ENCODE assay signal across 2 cellular contexts in genomic region chr7:27201231-27202017, GRCh38.
TF ChIP-seq lines count a peak whose summit lies in the region.

No MANE protein-coding gene starts in this region.

TF ChIP-seq in IMR-90, 13 proteins besides CTCF, POLR2A, EP300 and RAD21 (continued from another document):
- TF ChIP-seq MAZ (IDR thresholded peaks at IDR 0.05; ENCODE audit: borderline replicate concordance, low read depth, low read length) = no peak
- no peak for TF ChIP-seq FOS (IDR thresholded peaks at IDR 0.05; ENCODE audit: low read depth, low read length)
- TF ChIP-seq CHD1 (IDR thresholded peaks at IDR 0.05; ENCODE audit: low read depth, low read length) = no peak
- TF ChIP-seq ELK1 (IDR thresholded peaks at IDR 0.05; ENCODE audit: borderline replicate concordance, low read depth, low read length) = no peak
- no peak for TF ChIP-seq MXI1 (IDR thresholded peaks at IDR 0.05; ENCODE audit: borderline replicate concordance, low read depth, low read length)
- no peak for TF ChIP-seq MAFK (IDR thresholded peaks at IDR 0.05; ENCODE audit: low read depth, low read length)
- TF ChIP-seq SMC3 (IDR thresholded peaks at IDR 0.05; ENCODE audit: low read depth, low read length) = no peak
- no peak for TF ChIP-seq CEBPB (IDR thresholded peaks at IDR 0.05; ENCODE audit: low read depth, low read length)
- TF ChIP-seq NFE2L2 (IDR thresholded peaks at IDR 0.05; ENCODE audit: low read depth, low read length) = no peak
- TF ChIP-seq RFX5 (IDR thresholded peaks at IDR 0.05; ENCODE audit: low read depth, low read length) = no peak
- no peak for TF ChIP-seq RCOR1 (IDR thresholded peaks at IDR 0.05; ENCODE audit: insufficient replicate concordance, low read length)

TF ChIP-seq in WTC11, 78 proteins besides CTCF, POLR2A, EP300 and RAD21 (continued from another document):
- TF ChIP-seq ZNF532 (CRISPR knock-in tag; IDR thresholded peaks at IDR 0.05; ENCODE audit: borderline replicate concordance) (no peak), ZNF416 (CRISPR knock-in tag; IDR thresholded peaks at IDR 0.05) (no peak), ZNF512 (CRISPR knock-in tag; IDR thresholded peaks at IDR 0.05; ENCODE audit: borderline replicate concordance) (no peak), OVOL2 (CRISPR knock-in tag; IDR thresholded peaks at IDR 0.05; ENCODE audit: borderline replicate concordance) (no peak), RORB (CRISPR knock-in tag; IDR thresholded peaks at IDR 0.05) (no peak), AR (CRISPR knock-in tag; IDR thresholded peaks at IDR 0.05) (no peak), SMAD4 (CRISPR knock-in tag; IDR thresholded peaks at IDR 0.05) (no peak), ZSCAN18 (CRISPR knock-in tag; IDR thresholded peaks at IDR 0.05) (no peak), NR3C1 (CRISPR knock-in tag; conservative IDR thresholded peaks at IDR 0.05; ENCODE audit: low read depth) (no peak), STAT6 (CRISPR knock-in tag; conservative IDR thresholded peaks at IDR 0.05; ENCODE audit: low read depth) (no peak), FOXJ3 (CRISPR knock-in tag; IDR thresholded peaks at IDR 0.05; ENCODE audit: borderline replicate concordance) (no peak), GABPB1 (CRISPR knock-in tag; IDR thresholded peaks at IDR 0.05) (no peak), E2F1 (CRISPR knock-in tag; IDR thresholded peaks at IDR 0.05) (no peak), MXD4 (CRISPR knock-in tag; IDR thresholded peaks at IDR 0.05; ENCODE audit: borderline replicate concordance) (no peak), ATF1 (CRISPR knock-in tag; IDR thresholded peaks at IDR 0.05) (no peak), RELA (CRISPR knock-in tag; IDR thresholded peaks at IDR 0.05; ENCODE audit: borderline replicate concordance) (no peak)
